ENCODE assay signal across 26 cellular contexts in the genomic region with DNA sequence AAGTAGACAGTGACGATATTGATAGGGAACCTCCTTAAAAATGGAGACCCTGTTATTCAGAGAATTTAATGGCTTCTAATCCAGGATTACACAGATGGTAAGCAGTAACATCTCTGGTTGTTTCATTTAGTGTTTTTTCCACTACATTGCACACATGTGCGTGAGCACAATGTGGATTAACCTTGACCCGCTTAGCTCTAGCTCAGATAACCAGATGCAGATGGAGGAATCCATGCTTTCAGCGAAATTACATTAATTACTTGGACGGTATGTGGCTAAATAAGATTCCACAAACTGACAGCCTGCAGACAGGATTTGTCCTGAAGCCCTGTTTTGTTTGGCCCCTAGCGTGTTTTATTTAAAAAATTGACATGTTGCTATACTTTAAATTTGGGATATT.
A peak's percentile ranks its signal among the peaks of the same experiment; 100 is the strongest.
DNase-seq lines count a peak whose midpoint lies in the region; ATAC-seq, FAIRE-seq and TF ChIP-seq lines count a peak whose summit lies in the region.
"Had no signal": no experiment of that assay in that cellular context is flagged by ENCODE, and none has a peak within 500 bp of the region (broad histone marks: within the 10 kb centered on the region; RNA-seq: fewer than 3 reads in every experiment).

No MANE protein-coding gene starts in this region.

- FAIRE-seq in D721Med (lab: Jason Lieb, UNC): peak; percentile 97
- FAIRE-seq: GM12891 had no signal

- DNase-seq in D721Med (ENCODE audit: insufficient read length, low spot score) (no peak), RPMI7951 (ENCODE audit: low read depth) (peak; percentile 27), fibroblast of gingiva (ENCODE audit: low read depth) (peak; percentile 87), retinal pigment epithelial cell (ENCODE audit: low read depth) (peak; percentile 92), COLO829 (ENCODE audit: low spot score) (no peak), DMS114 treated with DMSO at 0.1 percent for 48 hours (lab: John Stamatoyannopoulos, UW; ENCODE audit: unreplicated experiment) (no peak)
- DNase-seq: activated CD4-positive, alpha-beta memory T cell treated with anti-CD3 and anti-CD28 coated beads for 36 hours; activated CD4-positive, CD25-positive, alpha-beta regulatory T cell; activated effector memory CD4-positive, alpha-beta T cell treated with anti-CD3 and anti-CD28 coated beads, Interleukin-2, amount 50 U/mL, for 16 hours; CD8-positive, alpha-beta T cell; colonic mucosa; DND-41; endodermal cell; Kasumi-1; NCI-H1048; NCI-H2029; NCI-H446; NK-92 treated with Interleukin-12 subunit alpha and Interleukin-12 subunit beta, amount 100 ng/mL, for 24 hours; Peyer's patch; posterior cingulate gyrus; stimulated activated CD8-positive, alpha-beta memory T cell treated with anti-CD3 and anti-CD28 coated beads, Interleukin-4, amount 100 ng/mL, for 48 hours; T-helper 9 cell; upper lobe of left lung had no signal

- H3K4me3 ChIP-seq in retinal pigment epithelial cell (ENCODE audit: low read length): no peak overlapping the region
- H3K4me3 ChIP-seq: colonic mucosa, mucosa of descending colon, Peyer's patch, upper lobe of left lung had no signal

- no peak for TF ChIP-seq CTCF in D721Med (IDR thresholded peaks at IDR 0.05; ENCODE audit: insufficient read depth, missing control alignments)
- no peak for TF ChIP-seq CTCF in retinal pigment epithelial cell (conservative IDR thresholded peaks at IDR 0.05; ENCODE audit: low read depth, low read length)

- ATAC-seq in GM19035 (IDR thresholded peaks at IDR 0.05; ENCODE audit: unreplicated experiment): no peak
- ATAC-seq: CD8-positive, alpha-beta T cell had no signal

Comparison
In these comparisons a context has a peak if more than half of its experiments do, and no peak if none do; other contexts are left out.
1. DNase-seq: peak in RPMI7951 (single experiment), fibroblast of gingiva (single experiment) and retinal pigment epithelial cell (single experiment); none in D721Med (single experiment), COLO829 (single experiment) and DMS114 treated with DMSO at 0.1 percent for 48 hours (single experiment).